2 cellular contexts compared by ENCODE assay signal in genomic region chr9:33380390-33381094, GRCh38.
TF ChIP-seq lines count a peak whose summit lies in the region.

No MANE protein-coding gene starts in this region.

TF ChIP-seq in HEK293, 187 proteins besides CTCF, POLR2A, EP300 and RAD21 (continued from another document):
- TF ChIP-seq ZNF830 (tag by site-specific recombination; IDR thresholded peaks at IDR 0.05; ENCODE audit: low read depth), result no peak
- TF ChIP-seq PRDM4 (tag by site-specific recombination; IDR thresholded peaks at IDR 0.05), result no peak
- TF ChIP-seq ZNF623 (tag by site-specific recombination; IDR thresholded peaks at IDR 0.05), result no peak
- no peak for TF ChIP-seq GLIS1 (tag by site-specific recombination; IDR thresholded peaks at IDR 0.05)
- no peak for TF ChIP-seq ZNF214 (tag by site-specific recombination; IDR thresholded peaks at IDR 0.05; ENCODE audit: borderline replicate concordance)
- no peak for TF ChIP-seq TSHZ1 (tag by site-specific recombination; IDR thresholded peaks at IDR 0.05; ENCODE audit: borderline replicate concordance)
- TF ChIP-seq ZNF174 (tag by site-specific recombination; IDR thresholded peaks at IDR 0.05), result no peak
- TF ChIP-seq ZNF366 (tag by site-specific recombination; conservative IDR thresholded peaks at IDR 0.05), result peak; percentile 65
- TF ChIP-seq ZNF473 (tag by site-specific recombination; IDR thresholded peaks at IDR 0.05), result no peak

TF ChIP-seq in GM12878, 131 proteins besides CTCF, POLR2A, EP300 and RAD21 (continued from another document):
- no peak for TF ChIP-seq ZBTB40 (IDR thresholded peaks at IDR 0.05; ENCODE audit: borderline replicate concordance)
- no peak for TF ChIP-seq USF2 (IDR thresholded peaks at IDR 0.05; ENCODE audit: borderline replicate concordance, low read depth, low read length)
- TF ChIP-seq BCLAF1 (IDR thresholded peaks at IDR 0.05), result no peak
- TF ChIP-seq TCF3 (IDR thresholded peaks at IDR 0.05; ENCODE audit: borderline replicate concordance, insufficient read depth, low read depth, low read length), result no peak
